In genomic region chr1:201307760-201308499, GRCh38 we compare ENCODE assay signal across 15 cellular contexts. TPM values are rescaled to one million over a fixed set of nuclear protein-coding genes. Genes with fewer than 3 reads are reported as not detected.
DNase-seq lines count a peak whose midpoint lies in the region; ATAC-seq, FAIRE-seq and TF ChIP-seq lines count a peak whose summit lies in the region.
"Had no signal": no experiment of that assay in that cellular context is flagged by ENCODE, and none has a peak within 500 bp of the region (broad histone marks: within the 10 kb centered on the region; RNA-seq: fewer than 3 reads in every experiment).

No MANE protein-coding gene starts in this region.

- no peaks in the 10 kb centered on the region for H3K27me3 ChIP-seq in RWPE2 (ENCODE audit: insufficient read depth, poor library complexity, severe bottlenecking)
- H3K27me3 ChIP-seq: heart left ventricle had no signal

- FAIRE-seq in A549 (lab: Jason Lieb, UNC): no peak
- FAIRE-seq: K562 had no signal

- peak overlapping the region; percentile 53 for H3K4me2 ChIP-seq in A549

- H3K9me3 ChIP-seq in A549 (no peaks in the 10 kb centered on the region), HEK293 (ENCODE audit: control insufficient read depth, insufficient read depth, low read depth, low read length) (no peaks in the 10 kb centered on the region), RWPE2 (ENCODE audit: severe bottlenecking) (no peaks in the 10 kb centered on the region)
- H3K9me3 ChIP-seq: heart left ventricle, lower lobe of right lung had no signal

- no peak for TF ChIP-seq RAD21 in A549 (conservative IDR thresholded peaks at IDR 0.05 in 1 of 2, IDR thresholded peaks at IDR 0.05 in 1 of 2)

- no peak for TF ChIP-seq EP300 in A549 (IDR thresholded peaks at IDR 0.05)

- H3K4me1 ChIP-seq in A549: peaks cover 48% of the 10 kb centered on the region
- H3K4me1 ChIP-seq in HEK293 (ENCODE audit: control insufficient read depth, insufficient read depth, low read length): no peaks in the 10 kb centered on the region; the same call in 1 of the 2 replicates
- peaks cover 72% of the 10 kb centered on the region for H3K4me1 ChIP-seq in RWPE2 (ENCODE audit: insufficient read depth, poor library complexity, severe bottlenecking)

- 65% methylated on average over 11 of the region's 11 CpGs for WGBS in A549 (ENCODE audit: missing lambda C conversion rate)

- TF ChIP-seq CTCF in A549 (IDR thresholded peaks at IDR 0.05) (no peak), HEK293 (tag by site-specific recombination; IDR thresholded peaks at IDR 0.05) (no peak), RWPE2 (IDR thresholded peaks at IDR 0.05; ENCODE audit: poor library complexity, severe bottlenecking) (no peak)

- H3K4me3 ChIP-seq in A549 (no peak overlapping the region), HEK293 (ENCODE audit: low read depth, low read length) (no peak overlapping the region), RWPE2 (ENCODE audit: severe bottlenecking) (no peak overlapping the region)
- H3K4me3 ChIP-seq: heart left ventricle, K562, lower lobe of right lung had no signal

- H3K27ac ChIP-seq in A549 (peak overlapping the region; percentile 59 to 63; a peak in 5 of 6 replicates), HEK293 (ENCODE audit: extremely low read depth, low read depth, low read length) (no peak overlapping the region), RWPE2 (ENCODE audit: poor library complexity, severe bottlenecking) (peak overlapping the region; percentile 92)

- peak; percentile 32 to 37; a peak in 4 of 6 replicates for ATAC-seq in A549
- peak; percentile 34 for ATAC-seq in RWPE2 (ENCODE audit: low read depth)
- ATAC-seq in GM19351 (IDR thresholded peaks at IDR 0.05; ENCODE audit: unreplicated experiment): no peak
- ATAC-seq: activated CD8-positive, alpha-beta T cell treated with anti-CD3 and anti-CD28 coated beads for 36 hours; heart left ventricle; K562; lower lobe of right lung had no signal

- no peak for TF ChIP-seq POLR2A in A549 (IDR thresholded peaks at IDR 0.05; ENCODE audit: low read length)

- DNase-seq in A549 (ENCODE audit: low read depth in 1 of 2, low spot score in 1 of 2) (peak; percentile 37 to 40), RWPE2 (ENCODE audit: low spot score) (peak; percentile 83), myocyte (ENCODE audit: low read depth) (peak; percentile 35), retina (no peak)
- DNase-seq in activated CD4-positive, alpha-beta T cell treated with anti-CD3 and anti-CD28 coated beads, Interleukin-2, amount 50 U/mL, for 1 hour: no peak
- DNase-seq in activated CD8-positive, alpha-beta memory T cell treated with anti-CD3 and anti-CD28 coated beads, Interleukin-2, amount 50 U/mL, for 48 hours: no peak
- DNase-seq: activated CD8-positive, alpha-beta T cell treated with anti-CD3 and anti-CD28 coated beads for 36 hours; AML-193; lower lobe of right lung; NK-92 treated with Interleukin-12 subunit alpha and Interleukin-12 subunit beta, amount 100 ng/mL, for 24 hours had no signal

- CTCF ChIA-PET in A549 (lab: Yijun Ruan, JAX) (interaction anchor here (0.7 to 6.8 kb wide), 11 partner anchors 8 to 53 kb away, joined by 3 to 50 read pairs (median 5); no protein-coding TSS in a partner anchor), HEK293 (lab: Yijun Ruan, JAX) (interaction anchor here (0.6 to 4.8 kb wide), 9 partner anchors 9 to 220 kb away, joined by 3 to 44 read pairs (median 4); no protein-coding TSS in a partner anchor)

- no peaks in the 10 kb centered on the region for H3K36me3 ChIP-seq in HEK293 (ENCODE audit: control insufficient read depth in 2 of 2, insufficient read depth in 1 of 2, low read length in 2 of 2)
- H3K36me3 ChIP-seq in RWPE2 (ENCODE audit: low read depth): peaks cover 27% of the 10 kb centered on the region
- H3K36me3 ChIP-seq: heart left ventricle, lower lobe of right lung had no signal

- POLR2A ChIA-PET in A549 (lab: Yijun Ruan, JAX) (no interaction called here), HEK293 (lab: Yijun Ruan, JAX) (no interaction called here)

TF ChIP-seq in A549, 52 proteins besides CTCF, POLR2A, EP300 and RAD21 (continues in another document):
- TF ChIP-seq SMC3 (IDR thresholded peaks at IDR 0.05) (no peak), HOXA7 (CRISPR knock-in tag; IDR thresholded peaks at IDR 0.05) (no peak), ELK1 (IDR thresholded peaks at IDR 0.05; ENCODE audit: low read depth, low read length) (no peak), JUN (IDR thresholded peaks at IDR 0.05) (no peak)
- TF ChIP-seq, protein P1, sequence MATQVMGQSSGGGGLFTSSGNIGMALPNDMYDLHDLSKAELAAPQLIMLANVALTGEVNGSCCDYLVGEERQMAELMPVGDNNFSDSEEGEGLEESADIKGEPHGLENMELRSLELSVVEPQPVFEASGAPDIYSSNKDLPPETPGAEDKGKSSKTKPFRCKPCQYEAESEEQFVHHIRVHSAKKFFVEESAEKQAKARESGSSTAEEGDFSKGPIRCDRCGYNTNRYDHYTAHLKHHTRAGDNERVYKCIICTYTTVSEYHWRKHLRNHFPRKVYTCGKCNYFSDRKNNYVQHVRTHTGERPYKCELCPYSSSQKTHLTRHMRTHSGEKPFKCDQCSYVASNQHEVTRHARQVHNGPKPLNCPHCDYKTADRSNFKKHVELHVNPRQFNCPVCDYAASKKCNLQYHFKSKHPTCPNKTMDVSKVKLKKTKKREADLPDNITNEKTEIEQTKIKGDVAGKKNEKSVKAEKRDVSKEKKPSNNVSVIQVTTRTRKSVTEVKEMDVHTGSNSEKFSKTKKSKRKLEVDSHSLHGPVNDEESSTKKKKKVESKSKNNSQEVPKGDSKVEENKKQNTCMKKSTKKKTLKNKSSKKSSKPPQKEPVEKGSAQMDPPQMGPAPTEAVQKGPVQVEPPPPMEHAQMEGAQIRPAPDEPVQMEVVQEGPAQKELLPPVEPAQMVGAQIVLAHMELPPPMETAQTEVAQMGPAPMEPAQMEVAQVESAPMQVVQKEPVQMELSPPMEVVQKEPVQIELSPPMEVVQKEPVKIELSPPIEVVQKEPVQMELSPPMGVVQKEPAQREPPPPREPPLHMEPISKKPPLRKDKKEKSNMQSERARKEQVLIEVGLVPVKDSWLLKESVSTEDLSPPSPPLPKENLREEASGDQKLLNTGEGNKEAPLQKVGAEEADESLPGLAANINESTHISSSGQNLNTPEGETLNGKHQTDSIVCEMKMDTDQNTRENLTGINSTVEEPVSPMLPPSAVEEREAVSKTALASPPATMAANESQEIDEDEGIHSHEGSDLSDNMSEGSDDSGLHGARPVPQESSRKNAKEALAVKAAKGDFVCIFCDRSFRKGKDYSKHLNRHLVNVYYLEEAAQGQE (IDR thresholded peaks at IDR 0.05): no peak

TF ChIP-seq in HEK293, 187 proteins besides CTCF, POLR2A, EP300 and RAD21:
- TF ChIP-seq ZNF133 (tag by site-specific recombination; IDR thresholded peaks at IDR 0.05) (no peak), KLF1 (tag by site-specific recombination; IDR thresholded peaks at IDR 0.05) (peak; percentile 27; the same call in 1 of the 2 replicates), ZNF473 (tag by site-specific recombination; IDR thresholded peaks at IDR 0.05) (no peak), MYNN (tag by site-specific recombination; IDR thresholded peaks at IDR 0.05; ENCODE audit: borderline replicate concordance) (no peak)
- TF ChIP-seq, protein P2, sequence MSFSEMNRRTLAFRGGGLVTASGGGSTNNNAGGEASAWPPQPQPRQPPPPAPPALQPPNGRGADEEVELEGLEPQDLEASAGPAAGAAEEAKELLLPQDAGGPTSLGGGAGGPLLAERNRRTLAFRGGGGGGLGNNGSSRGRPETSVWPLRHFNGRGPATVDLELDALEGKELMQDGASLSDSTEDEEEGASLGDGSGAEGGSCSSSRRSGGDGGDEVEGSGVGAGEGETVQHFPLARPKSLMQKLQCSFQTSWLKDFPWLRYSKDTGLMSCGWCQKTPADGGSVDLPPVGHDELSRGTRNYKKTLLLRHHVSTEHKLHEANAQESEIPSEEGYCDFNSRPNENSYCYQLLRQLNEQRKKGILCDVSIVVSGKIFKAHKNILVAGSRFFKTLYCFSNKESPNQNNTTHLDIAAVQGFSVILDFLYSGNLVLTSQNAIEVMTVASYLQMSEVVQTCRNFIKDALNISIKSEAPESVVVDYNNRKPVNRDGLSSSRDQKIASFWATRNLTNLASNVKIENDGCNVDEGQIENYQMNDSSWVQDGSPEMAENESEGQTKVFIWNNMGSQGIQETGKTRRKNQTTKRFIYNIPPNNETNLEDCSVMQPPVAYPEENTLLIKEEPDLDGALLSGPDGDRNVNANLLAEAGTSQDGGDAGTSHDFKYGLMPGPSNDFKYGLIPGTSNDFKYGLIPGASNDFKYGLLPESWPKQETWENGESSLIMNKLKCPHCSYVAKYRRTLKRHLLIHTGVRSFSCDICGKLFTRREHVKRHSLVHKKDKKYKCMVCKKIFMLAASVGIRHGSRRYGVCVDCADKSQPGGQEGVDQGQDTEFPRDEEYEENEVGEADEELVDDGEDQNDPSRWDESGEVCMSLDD (tag by site-specific recombination; IDR thresholded peaks at IDR 0.05): no peak
TF ChIP-seq in HEK293: peak in this region for 1.

RNA-seq across cellular contexts. Expression of gene PKP1, which starts 24.6 kb away (rescaled TPM):
- polyA plus RNA-seq in A549 (2011; rRNA removed) (not detected in 2 replicates), A549 (2017; fragmentation: RNase III; extraction: RNeasy Plus Mini Kit Qiagen cat#74134 plus additional on column Dnase treatment) (not detected in 3 replicates)
- polyA plus RNA-seq in A549 (2012; cell fraction: cytosol; rRNA removed): 0.01 TPM in 1 of 2 replicates, not detected in the other
- not detected in 2 replicates for polyA plus RNA-seq in A549 (2012; cell fraction: nucleus; rRNA removed)
- polyA minus RNA-seq in A549 (2011; rRNA and poly(A)+ RNA removed): not detected in 2 replicates
- total RNA-seq in myocyte: 0.05 and 0.13 TPM in 2 replicates
- polyA plus RNA-seq in myocyte (2012): 1.0 TPM
- total RNA-seq: activated CD8-positive, alpha-beta T cell treated with anti-CD3 and anti-CD28 coated beads for 36 hours; K562; T-helper 1 cell treated with Interleukin-12 subunit alpha and Interleukin-12 subunit beta and Interleukin-4 antibody, amounts not matched to agents 30 ng/mL and 1 ng/mL, for 36 hours had no signal
- polyA plus RNA-seq: K562 had no signal

Comparison
In these comparisons a context has a peak if more than half of its experiments do, and no peak if none do; other contexts are left out.
1. DNase-seq: peak in A549 (2 of 2), RWPE2 (single experiment) and myocyte (single experiment); none in retina (single experiment), activated CD4-positive, alpha-beta T cell treated with anti-CD3 and anti-CD28 coated beads, Interleukin-2, amount 50 U/mL, for 1 hour (single experiment) and activated CD8-positive, alpha-beta memory T cell treated with anti-CD3 and anti-CD28 coated beads, Interleukin-2, amount 50 U/mL, for 48 hours (single experiment).